ENCODE assay signal across 1 cellular context in genomic region chr7:5001003-5001402, GRCh38.
TF ChIP-seq lines count a peak whose summit lies in the region.

No MANE protein-coding gene starts in this region.

TF ChIP-seq in K562, 482 proteins besides CTCF, POLR2A, EP300 and RAD21:
- TF ChIP-seq CEBPG (CRISPR knock-in tag; IDR thresholded peaks at IDR 0.05), result no peak
- TF ChIP-seq CEBPG (tag; conservative IDR thresholded peaks at IDR 0.05 in 1 of 2, IDR thresholded peaks at IDR 0.05 in 1 of 2), result peak in 1 of 2 experiments; percentile 36; a peak in 1 of 4 replicates
- no peak for TF ChIP-seq HNRNPL (IDR thresholded peaks at IDR 0.05; ENCODE audit: low read depth, low read length)
- no peak for TF ChIP-seq TEAD2 (tag; IDR thresholded peaks at IDR 0.05)
- peak; percentile 26; the same call in 1 of the 2 replicates for TF ChIP-seq ATF3 (IDR thresholded peaks at IDR 0.05)
- TF ChIP-seq ATF3 (CRISPR knock-in tag; conservative IDR thresholded peaks at IDR 0.05), result no peak
- TF ChIP-seq PATZ1 (CRISPR knock-in tag; IDR thresholded peaks at IDR 0.05; ENCODE audit: borderline replicate concordance), result no peak
- TF ChIP-seq ZNF134 (CRISPR knock-in tag; conservative IDR thresholded peaks at IDR 0.05), result no peak
- TF ChIP-seq EGR1 (conservative IDR thresholded peaks at IDR 0.05), result no peak
- no peak for TF ChIP-seq CHAMP1 (IDR thresholded peaks at IDR 0.05)
- TF ChIP-seq ERF (CRISPR knock-in tag; IDR thresholded peaks at IDR 0.05), result no peak
